In genomic region chr22:24513706-24514240, GRCh38 we compare ENCODE assay signal across 2 cellular contexts.
TF ChIP-seq lines count a peak whose summit lies in the region.

No MANE protein-coding gene starts in this region.

TF ChIP-seq in GM12878, 131 proteins besides CTCF, POLR2A, EP300 and RAD21:
- no peak for TF ChIP-seq MYC (IDR thresholded peaks at IDR 0.05; ENCODE audit: insufficient read depth, insufficient read length, insufficient replicate concordance, low read length, severe bottlenecking)
- no peak for TF ChIP-seq NR2C2 (IDR thresholded peaks at IDR 0.05; ENCODE audit: borderline replicate concordance, control insufficient read depth, insufficient read length, low read depth)
- no peak for TF ChIP-seq DPF2 (IDR thresholded peaks at IDR 0.05)
- TF ChIP-seq GABPA (IDR thresholded peaks at IDR 0.05; ENCODE audit: low read depth) = no peak
- TF ChIP-seq SREBF1 (IDR thresholded peaks at IDR 0.05; ENCODE audit: low read length) = no peak
- TF ChIP-seq TAF1 (IDR thresholded peaks at IDR 0.05; ENCODE audit: borderline replicate concordance, low read depth, low read length) = no peak
- no peak for TF ChIP-seq SREBF2 (IDR thresholded peaks at IDR 0.05; ENCODE audit: low read length)
- no peak for TF ChIP-seq NFYA (IDR thresholded peaks at IDR 0.05; ENCODE audit: borderline replicate concordance, low read depth, low read length)
- no peak for TF ChIP-seq PBX3 (IDR thresholded peaks at IDR 0.05; ENCODE audit: insufficient replicate concordance, low read depth, low read length)
- no peak for TF ChIP-seq CEBPZ (IDR thresholded peaks at IDR 0.05; ENCODE audit: low read depth, low read length)
- no peak for TF ChIP-seq PML (IDR thresholded peaks at IDR 0.05; ENCODE audit: low read length)
- no peak for TF ChIP-seq ZSCAN29 (IDR thresholded peaks at IDR 0.05)

TF ChIP-seq in liver, 16 proteins besides CTCF, POLR2A, EP300 and RAD21:
- TF ChIP-seq JUND (IDR thresholded peaks at IDR 0.05) (no peak), EGR1 (IDR thresholded peaks at IDR 0.05; ENCODE audit: low read depth in 2 of 2) (no peak), NR2F2 (IDR thresholded peaks at IDR 0.05) (no peak), MAX (IDR thresholded peaks at IDR 0.05) (no peak), REST (IDR thresholded peaks at IDR 0.05) (no peak), RXRA (IDR thresholded peaks at IDR 0.05) (no peak), GABPA (IDR thresholded peaks at IDR 0.05 in 1 of 2, conservative IDR thresholded peaks at IDR 0.05 in 1 of 2) (no peak), TAF1 (conservative IDR thresholded peaks at IDR 0.05) (no peak), FOXA1 (IDR thresholded peaks at IDR 0.05) (no peak), HNF4A (conservative IDR thresholded peaks at IDR 0.05) (no peak), HNF4G (IDR thresholded peaks at IDR 0.05) (no peak), SP1 (IDR thresholded peaks at IDR 0.05) (no peak), FOXA2 (IDR thresholded peaks at IDR 0.05) (no peak), ZBTB33 (IDR thresholded peaks at IDR 0.05) (no peak), ATF3 (IDR thresholded peaks at IDR 0.05) (no peak), YY1 (IDR thresholded peaks at IDR 0.05) (no peak)
